Comparison of ENCODE assay signal across 16 cellular contexts in the genomic region with DNA sequence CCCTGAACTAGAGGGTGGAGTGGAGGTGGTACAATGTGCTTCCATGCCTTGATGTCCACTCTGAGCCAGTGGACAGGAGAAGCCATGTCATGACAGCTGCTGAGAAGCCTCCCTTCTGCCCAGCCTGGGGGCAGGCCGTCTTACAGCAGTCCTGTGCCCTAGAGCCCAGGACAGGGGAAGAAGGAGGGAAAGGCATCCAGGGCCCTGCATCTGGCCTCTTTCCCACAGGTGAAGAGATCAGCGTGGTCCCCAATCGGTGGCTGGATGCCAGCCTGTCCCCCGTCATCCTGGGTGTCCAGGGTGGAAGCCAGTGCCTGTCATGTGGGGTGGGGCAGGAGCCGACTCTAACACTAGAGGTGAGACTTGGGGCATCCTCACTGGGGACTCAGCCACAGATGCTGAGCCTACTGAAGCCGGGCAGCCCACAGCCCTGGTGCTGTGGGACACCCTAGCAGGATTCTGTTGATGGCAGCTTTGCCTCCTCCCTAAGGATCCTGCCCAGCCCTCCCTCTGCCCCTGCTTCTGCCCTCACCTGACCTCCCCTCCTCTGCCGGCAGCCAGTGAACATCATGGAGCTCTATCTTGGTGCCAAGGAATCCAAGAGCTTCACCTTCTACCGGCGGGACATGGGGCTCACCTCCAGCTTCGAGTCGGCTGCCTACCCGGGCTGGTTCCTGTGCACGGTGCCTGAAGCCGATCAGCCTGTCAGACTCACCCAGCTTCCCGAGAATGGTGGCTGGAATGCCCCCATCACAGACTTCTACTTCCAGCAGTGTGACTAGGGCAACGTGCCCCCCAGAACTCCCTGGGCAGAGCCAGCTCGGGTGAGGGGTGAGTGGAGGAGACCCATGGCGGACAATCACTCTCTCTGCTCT. TPM values are rescaled to one million over a fixed set of nuclear protein-coding genes. Genes with fewer than 3 reads are reported as not detected.
DNase-seq lines count a peak whose midpoint lies in the region; ATAC-seq and TF ChIP-seq lines count a peak whose summit lies in the region.
"Had no signal": no experiment of that assay in that cellular context is flagged by ENCODE, and none has a peak within 500 bp of the region (broad histone marks: within the 10 kb centered on the region; RNA-seq: fewer than 3 reads in every experiment).

No MANE protein-coding gene starts in this region.

- no peaks in the 10 kb centered on the region for H3K4me1 Mint-ChIP-seq in stimulated activated effector memory CD8-positive, alpha-beta T cell treated with anti-CD3 and anti-CD28 coated beads, Interleukin-12 subunit alpha, Interleukin-12 subunit beta, amount 100 ng/mL, for 72 hours

- no peaks in the 10 kb centered on the region for H3K9me3 ChIP-seq in right atrium auricular region

- H3K4me3 Mint-ChIP-seq in stimulated activated effector memory CD8-positive, alpha-beta T cell treated with anti-CD3 and anti-CD28 coated beads, Interleukin-12 subunit alpha, Interleukin-12 subunit beta, amount 100 ng/mL, for 72 hours, result no peak overlapping the region
- H3K4me3 Mint-ChIP-seq: CD4-positive, CD25-positive, alpha-beta regulatory T cell had no signal

- intact Hi-C loops in Right ventricle myocardium inferior (cut with DNase I) (no loop called here), lower leg skin (cut with DNase I; ENCODE audit: low total_unique reads) (no loop called here)

- TF ChIP-seq CTCF in right atrium auricular region (IDR thresholded peaks at IDR 0.05) (no peak), lower leg skin (IDR thresholded peaks at IDR 0.05) (no peak)

- TF ChIP-seq POLR2A in lower leg skin (IDR thresholded peaks at IDR 0.05), result no peak

- no peaks in the 10 kb centered on the region for H3K36me3 Mint-ChIP-seq in stimulated activated effector memory CD8-positive, alpha-beta T cell treated with anti-CD3 and anti-CD28 coated beads, Interleukin-12 subunit alpha, Interleukin-12 subunit beta, amount 100 ng/mL, for 72 hours
- H3K36me3 Mint-ChIP-seq: CD4-positive, CD25-positive, alpha-beta regulatory T cell had no signal

- DNase-seq in right atrium auricular region (ENCODE audit: low spot score) (peak; percentile 30), Right ventricle myocardium inferior (ENCODE audit: missing footprints) (no peak), lower leg skin (ENCODE audit: low spot score in 2 of 2) (peak; percentile 5 to 75)
- DNase-seq in stimulated activated effector memory CD8-positive, alpha-beta T cell treated with anti-CD3 and anti-CD28 coated beads, Interleukin-12 subunit alpha, Interleukin-12 subunit beta, amount 100 ng/mL, for 72 hours (ENCODE audit: low spot score in 2 of 2), result peak in 1 of 2 donors; percentile 41
- no peak for DNase-seq in effector CD4-positive, alpha-beta T cell
- DNase-seq in NK-92 treated with Interleukin-12 subunit alpha and Interleukin-12 subunit beta, amount 100 ng/mL, for 24 hours (lab: John Stamatoyannopoulos, UW), result no peak
- DNase-seq: ACHN; CD4-positive, CD25-positive, alpha-beta regulatory T cell; DMS79; GM23248; H7 had no signal

- H3K36me3 ChIP-seq in right atrium auricular region, result no peaks in the 10 kb centered on the region
- H3K36me3 ChIP-seq: BLaER1 treated with 17β-estradiol and CSF1 and Interleukin-3, amounts not matched to agents 10 nM and 100 nM had no signal

- H3K9me3 Mint-ChIP-seq in stimulated activated effector memory CD8-positive, alpha-beta T cell treated with anti-CD3 and anti-CD28 coated beads, Interleukin-12 subunit alpha, Interleukin-12 subunit beta, amount 100 ng/mL, for 72 hours, result no peaks in the 10 kb centered on the region

- no peak overlapping the region for H3K27ac ChIP-seq in right atrium auricular region
- H3K27ac ChIP-seq: BLaER1 treated with 17β-estradiol and CSF1 and Interleukin-3, amounts not matched to agents 10 nM and 100 nM; GM23248 had no signal

- H3K4me1 ChIP-seq in right atrium auricular region, result no peaks in the 10 kb centered on the region

- 87 to 89% methylated on average over 12 to 18 of the region's 18 CpGs for WGBS in lower leg skin, 2 donors

- no peak overlapping the region for H3K4me3 ChIP-seq in right atrium auricular region
- no peak overlapping the region for H3K4me3 ChIP-seq in lower leg skin (ENCODE audit: low read depth, poor library complexity, severe bottlenecking)
- H3K4me3 ChIP-seq: BLaER1 treated with 17β-estradiol and CSF1 and Interleukin-3, amounts not matched to agents 10 nM and 100 nM; GM12878; GM23248 had no signal

- ATAC-seq in Right ventricle myocardium inferior (no peak), GM18511 (IDR thresholded peaks at IDR 0.05; ENCODE audit: unreplicated experiment) (no peak)
- ATAC-seq in stimulated activated effector memory CD8-positive, alpha-beta T cell treated with anti-CD3 and anti-CD28 coated beads, Interleukin-12 subunit alpha, Interleukin-12 subunit beta, amount 100 ng/mL, for 72 hours, result peak; percentile 27
- ATAC-seq: GM12878 had no signal

- no peaks in the 10 kb centered on the region for H3K27me3 ChIP-seq in right atrium auricular region
- H3K27me3 ChIP-seq: BLaER1 treated with 17β-estradiol and CSF1 and Interleukin-3, amounts not matched to agents 10 nM and 100 nM had no signal

- H3K27ac Mint-ChIP-seq in stimulated activated effector memory CD8-positive, alpha-beta T cell treated with anti-CD3 and anti-CD28 coated beads, Interleukin-12 subunit alpha, Interleukin-12 subunit beta, amount 100 ng/mL, for 72 hours, result no peak overlapping the region

RNA-seq across cellular contexts. Expression of gene IL36RN, which starts 3.1 kb away (rescaled TPM):
- total RNA-seq in right atrium auricular region (not detected), Right ventricle myocardium inferior (not detected), lower leg skin (100 to 1,000 TPM in 1 of 4 donors, 10 to 100 TPM in 3; 51.0 to 121 (median 96.2) TPM)
- total RNA-seq: A172; CD4-positive, CD25-positive, alpha-beta regulatory T cell; G401; GM12878; GM23248; H7 had no signal

RNA-seq across cellular contexts. Expression of gene IL1F10, which starts 5.6 kb away (rescaled TPM):
- total RNA-seq in right atrium auricular region (not detected), Right ventricle myocardium inferior (not detected), lower leg skin (10 to 100 TPM in 3 of 4 donors, 1 to 10 TPM in 1; 8.3 to 41.6 (median 20.1) TPM)
- total RNA-seq: A172; CD4-positive, CD25-positive, alpha-beta regulatory T cell; G401; GM12878; GM23248; H7 had no signal

RNA-seq across cellular contexts. Expression of gene IL36B, which starts 9.5 kb away (rescaled TPM):
- total RNA-seq in right atrium auricular region (not detected), Right ventricle myocardium inferior (not detected), lower leg skin (10 to 100 TPM in 1 of 4 donors, 1 to 10 TPM in 3; 2.3 to 11.9 (median 7.6) TPM)
- total RNA-seq: CD4-positive, CD25-positive, alpha-beta regulatory T cell; G401; GM12878; GM23248; H7 had no signal

RNA-seq across cellular contexts. Expression of gene IL36A, which starts 56.9 kb away (rescaled TPM):
- total RNA-seq in right atrium auricular region (not detected), Right ventricle myocardium inferior (not detected), lower leg skin (not detected)
- total RNA-seq: A172; CD4-positive, CD25-positive, alpha-beta regulatory T cell; G401; GM12878; GM23248; H7 had no signal

Comparison
In these comparisons a context has a peak if more than half of its experiments do, and no peak if none do; other contexts are left out.
1. DNase-seq: peak in right atrium auricular region (single experiment) and lower leg skin (2 of 2); none in Right ventricle myocardium inferior (single experiment), effector CD4-positive, alpha-beta T cell (single experiment) and NK-92 treated with Interleukin-12 subunit alpha and Interleukin-12 subunit beta, amount 100 ng/mL, for 24 hours (single experiment).
2. RNA of gene IL36RN, which starts 3.1 kb away (total RNA-seq): 51.0 to 121 TPM in lower leg skin; not detected in right atrium auricular region and not detected in Right ventricle myocardium inferior (single experiment); every median in the first group is over 10 times any median in the second.